In the genomic region with DNA sequence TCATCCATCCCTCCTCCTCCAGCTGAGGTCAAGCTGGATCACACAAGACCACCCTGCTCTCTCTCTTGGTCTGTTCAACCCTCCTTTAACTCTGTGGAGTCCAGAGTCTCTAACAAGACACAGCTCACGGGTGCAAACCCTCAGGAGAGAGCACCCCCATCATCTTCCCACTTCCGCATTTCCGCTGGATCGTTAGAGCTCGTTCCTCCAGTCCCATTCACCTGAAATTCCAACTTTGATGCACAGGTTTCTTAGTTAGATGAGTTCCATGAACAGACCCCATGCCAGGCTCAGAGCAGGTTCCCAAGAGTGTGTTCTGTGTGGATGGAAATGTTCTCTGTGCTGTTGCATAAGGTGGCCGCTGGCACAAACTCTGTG, we compare ENCODE assay signal across 21 cellular contexts. TPM values are rescaled to one million over a fixed set of nuclear protein-coding genes. Genes with fewer than 3 reads are reported as not detected.
"Had no signal": no experiment of that assay in that cellular context is flagged by ENCODE, and none has a peak within 500 bp of the region (broad histone marks: within the 10 kb centered on the region; RNA-seq: fewer than 3 reads in every experiment).

No MANE protein-coding gene starts in this region.

- H3K27ac Mint-ChIP-seq: memory B cell, mesothelial cell of epicardium had no signal

- FAIRE-seq: endometrium, islet of Langerhans had no signal

- H3K27me3 Mint-ChIP-seq: memory B cell had no signal

- H3K27ac ChIP-seq: gastrocnemius medialis, left ventricle myocardium inferior, lower lobe of right lung, ovary, right atrium auricular region, sigmoid colon, skin epidermis, tibial artery, upper lobe of left lung, uterus had no signal

- DNase-seq: effector memory CD4-positive, alpha-beta T cell; gastrocnemius medialis; heart right ventricle; left cardiac atrium; left ventricle myocardium inferior; lower lobe of right lung; natural killer cell; ovary; sigmoid colon; stimulated activated naive CD4-positive, alpha-beta T cell treated with Interleukin-2 at 50 U/mL for 16 hours; tibial artery; upper lobe of left lung; uterus had no signal

- H3K9me3 Mint-ChIP-seq: memory B cell, mesothelial cell of epicardium, natural killer cell, neural crest cell had no signal

- H3K36me3 Mint-ChIP-seq: memory B cell, mesothelial cell of epicardium, natural killer cell had no signal

- H3K27me3 ChIP-seq: heart right ventricle, ovary, right atrium auricular region, upper lobe of left lung, uterus had no signal

- H3K4me1 ChIP-seq: gastrocnemius medialis, lower lobe of right lung, right atrium auricular region, sigmoid colon, tibial artery, uterus had no signal

- ATAC-seq: esophagus mucosa, gastrocnemius medialis, left cardiac atrium, lower lobe of right lung, natural killer cell had no signal

- H3K4me3 Mint-ChIP-seq: memory B cell, mesothelial cell of epicardium, natural killer cell, neural crest cell had no signal

- H3K4me3 ChIP-seq: gastrocnemius medialis, heart right ventricle, left ventricle myocardium inferior, lower lobe of right lung, ovary, right atrium auricular region, sigmoid colon, skin epidermis, tibial artery, upper lobe of left lung, uterus had no signal

- H3K36me3 ChIP-seq: gastrocnemius medialis, heart right ventricle, left ventricle myocardium inferior, lower lobe of right lung, ovary, right atrium auricular region, sigmoid colon, tibial artery, upper lobe of left lung, uterus had no signal

- H3K9me3 ChIP-seq: gastrocnemius medialis, heart right ventricle, left ventricle myocardium inferior, lower lobe of right lung, ovary, right atrium auricular region, sigmoid colon, tibial artery, upper lobe of left lung, uterus had no signal

RNA-seq across cellular contexts. Expression of gene OASL, which starts 49.2 kb away (rescaled TPM):
- total RNA-seq: neural crest cell had no signal
